ENCODE assay signal across 9 cellular contexts in genomic region chr18:76467371-76468190, GRCh38. TPM values are rescaled to one million over a fixed set of nuclear protein-coding genes. Genes with fewer than 3 reads are reported as not detected.
DNase-seq lines count a peak whose midpoint lies in the region; ATAC-seq and TF ChIP-seq lines count a peak whose summit lies in the region.
"Had no signal": no experiment of that assay in that cellular context is flagged by ENCODE, and none has a peak within 500 bp of the region (broad histone marks: within the 10 kb centered on the region; RNA-seq: fewer than 3 reads in every experiment).

No MANE protein-coding gene starts in this region.

- TF ChIP-seq POLR2A in upper lobe of left lung (IDR thresholded peaks at IDR 0.05) = no peak
- no peak for TF ChIP-seq POLR2A in Peyer's patch (IDR thresholded peaks at IDR 0.05)

- peaks cover 31% of the 10 kb centered on the region for H3K4me1 Mint-ChIP-seq in activated T-cell treated with anti-CD3 and anti-CD28 coated beads, Interleukin-2, amount 50 U/mL, for 24 hours (ENCODE audit: low read depth)
- H3K4me1 Mint-ChIP-seq in activated CD8-positive, alpha-beta T cell treated with anti-CD3 and anti-CD28 coated beads for 36 hours (ENCODE audit: low read depth) = peaks cover 22% of the 10 kb centered on the region
- peaks cover 13% of the 10 kb centered on the region for H3K4me1 Mint-ChIP-seq in activated CD4-positive, alpha-beta memory T cell treated with anti-CD3 and anti-CD28 coated beads, Interleukin-2, amount 10 ng/mL, durations not matched to agents 7 days and 5 days

- no peaks in the 10 kb centered on the region for H3K36me3 ChIP-seq in upper lobe of left lung
- no peaks in the 10 kb centered on the region for H3K36me3 ChIP-seq in Peyer's patch

- CTCF ChIA-PET in activated CD8-positive, alpha-beta T cell treated with anti-CD3 and anti-CD28 coated beads for 36 hours (lab: Charles Lee) = no interaction called here
- CTCF ChIA-PET in activated CD4-positive, alpha-beta memory T cell treated with anti-CD3 and anti-CD28 coated beads, Interleukin-2, amount 10 ng/mL, durations not matched to agents 7 days and 5 days (lab: Charles Lee) = interaction anchor here (0.7 kb wide), 1 partner anchor 184 kb away, joined by 3 read pairs; no protein-coding TSS in a partner anchor

- H3K36me3 Mint-ChIP-seq in activated T-cell treated with anti-CD3 and anti-CD28 coated beads, Interleukin-2, amount 50 U/mL, for 24 hours (ENCODE audit: low read depth) = no peaks in the 10 kb centered on the region
- no peaks in the 10 kb centered on the region for H3K36me3 Mint-ChIP-seq in activated CD8-positive, alpha-beta T cell treated with anti-CD3 and anti-CD28 coated beads for 36 hours (ENCODE audit: low read depth)
- no peaks in the 10 kb centered on the region for H3K36me3 Mint-ChIP-seq in activated CD4-positive, alpha-beta memory T cell treated with anti-CD3 and anti-CD28 coated beads, Interleukin-2, amount 10 ng/mL, durations not matched to agents 7 days and 5 days (ENCODE audit: low read depth)

- 42 to 43% methylated on average over 17 to 19 of the region's 19 CpGs for WGBS in upper lobe of left lung, 2 donors

- peak overlapping the region; percentile 69 for H3K4me3 Mint-ChIP-seq in activated T-cell treated with anti-CD3 and anti-CD28 coated beads, Interleukin-2, amount 50 U/mL, for 24 hours
- peak overlapping the region; percentile 56 for H3K4me3 Mint-ChIP-seq in activated CD8-positive, alpha-beta T cell treated with anti-CD3 and anti-CD28 coated beads for 36 hours
- no peak overlapping the region for H3K4me3 Mint-ChIP-seq in activated CD4-positive, alpha-beta memory T cell treated with anti-CD3 and anti-CD28 coated beads, Interleukin-2, amount 10 ng/mL, durations not matched to agents 7 days and 5 days

- TF ChIP-seq CTCF in activated CD8-positive, alpha-beta T cell treated with anti-CD3 and anti-CD28 coated beads for 36 hours (IDR thresholded peaks at IDR 0.05) = no peak
- TF ChIP-seq CTCF in upper lobe of left lung (IDR thresholded peaks at IDR 0.05) (no peak), Peyer's patch (IDR thresholded peaks at IDR 0.05) (no peak)

- H3K27ac ChIP-seq in upper lobe of left lung = peak overlapping the region in 3 of 4 donors; percentile 34 to 80 (median 35)
- no peak overlapping the region for H3K27ac ChIP-seq in Peyer's patch
- H3K27ac ChIP-seq: hepatocyte had no signal

- H3K9me3 ChIP-seq in upper lobe of left lung (no peaks in the 10 kb centered on the region), Peyer's patch (no peaks in the 10 kb centered on the region)

- intact Hi-C loops in activated CD8-positive, alpha-beta T cell treated with anti-CD3 and anti-CD28 coated beads for 36 hours (cut with micrococcal nuclease) = no loop called here

- peak; percentile 38 for ATAC-seq in activated CD8-positive, alpha-beta T cell treated with anti-CD3 and anti-CD28 coated beads for 36 hours
- peak in 1 of 2 donors; percentile 61 for ATAC-seq in upper lobe of left lung (ENCODE audit: low FRiP score in 2 of 2)
- no peak for ATAC-seq in HG02588 (IDR thresholded peaks at IDR 0.05; ENCODE audit: unreplicated experiment)

- POLR2A ChIA-PET in activated CD8-positive, alpha-beta T cell treated with anti-CD3 and anti-CD28 coated beads for 36 hours (lab: Charles Lee) = interaction anchor here (0.6 to 1.5 kb wide), 3 partner anchors 14 to 272 kb away, joined by 3 read pairs; no protein-coding TSS in a partner anchor
- POLR2A ChIA-PET in activated CD4-positive, alpha-beta memory T cell treated with anti-CD3 and anti-CD28 coated beads, Interleukin-2, amount 10 ng/mL, durations not matched to agents 7 days and 5 days (lab: Charles Lee) = no interaction called here

- peaks cover 3 to 30% (median 11%) of the 10 kb centered on the region in 4 donors for H3K4me1 ChIP-seq in upper lobe of left lung
- peaks cover 0 to 9% (median 0%) of the 10 kb centered on the region in 4 donors for H3K4me1 ChIP-seq in Peyer's patch

- no peaks in the 10 kb centered on the region for H3K9me3 Mint-ChIP-seq in activated T-cell treated with anti-CD3 and anti-CD28 coated beads, Interleukin-2, amount 50 U/mL, for 24 hours
- no peaks in the 10 kb centered on the region for H3K9me3 Mint-ChIP-seq in activated CD8-positive, alpha-beta T cell treated with anti-CD3 and anti-CD28 coated beads for 36 hours
- H3K9me3 Mint-ChIP-seq in activated CD4-positive, alpha-beta memory T cell treated with anti-CD3 and anti-CD28 coated beads, Interleukin-2, amount 10 ng/mL, durations not matched to agents 7 days and 5 days = no peaks in the 10 kb centered on the region

- H3K27me3 Mint-ChIP-seq in activated T-cell treated with anti-CD3 and anti-CD28 coated beads, Interleukin-2, amount 50 U/mL, for 24 hours = no peaks in the 10 kb centered on the region
- no peaks in the 10 kb centered on the region for H3K27me3 Mint-ChIP-seq in activated CD8-positive, alpha-beta T cell treated with anti-CD3 and anti-CD28 coated beads for 36 hours
- H3K27me3 Mint-ChIP-seq in activated CD4-positive, alpha-beta memory T cell treated with anti-CD3 and anti-CD28 coated beads, Interleukin-2, amount 10 ng/mL, durations not matched to agents 7 days and 5 days = peaks cover 11% of the 10 kb centered on the region

- H3K27me3 ChIP-seq in upper lobe of left lung = no peaks in the 10 kb centered on the region
- H3K27me3 ChIP-seq in Peyer's patch = no peaks in the 10 kb centered on the region
- H3K27me3 ChIP-seq: hepatocyte had no signal

- peak overlapping the region in 1 of 4 donors; percentile 7 for H3K4me3 ChIP-seq in upper lobe of left lung
- no peak overlapping the region for H3K4me3 ChIP-seq in Peyer's patch
- H3K4me3 ChIP-seq: hepatocyte had no signal

- no peak for TF ChIP-seq EP300 in upper lobe of left lung (IDR thresholded peaks at IDR 0.05)

- peak; percentile 53 for DNase-seq in activated T-cell treated with anti-CD3 and anti-CD28 coated beads, Interleukin-2, amount 50 U/mL, for 24 hours
- DNase-seq in activated T-cell treated with anti-CD3 and anti-CD28 coated beads, Interleukin-2, amount 50 U/mL, for 1 hour = no peak
- DNase-seq in activated CD8-positive, alpha-beta T cell treated with anti-CD3 and anti-CD28 coated beads for 36 hours = peak; percentile 15
- DNase-seq in iris pigment epithelial cell (ENCODE audit: low read depth) (peak; percentile 70), upper lobe of left lung (peak in 1 of 2 donors; percentile 55), Peyer's patch (no peak)
- no peak for DNase-seq in activated CD4-positive, alpha-beta memory T cell treated with anti-CD3 and anti-CD28 coated beads, Interleukin-2, amount 10 ng/mL, durations not matched to agents 7 days and 5 days

- H3K27ac Mint-ChIP-seq in activated T-cell treated with anti-CD3 and anti-CD28 coated beads, Interleukin-2, amount 50 U/mL, for 24 hours = peak overlapping the region; percentile 80
- H3K27ac Mint-ChIP-seq in activated CD8-positive, alpha-beta T cell treated with anti-CD3 and anti-CD28 coated beads for 36 hours = peak overlapping the region; percentile 28
- no peak overlapping the region for H3K27ac Mint-ChIP-seq in activated CD4-positive, alpha-beta memory T cell treated with anti-CD3 and anti-CD28 coated beads, Interleukin-2, amount 10 ng/mL, durations not matched to agents 7 days and 5 days

RNA-seq across cellular contexts. Expression of gene ZNF516, which starts 27.5 kb away (rescaled TPM):
- 10 to 100 TPM in 1 of 2 experiments, 1 to 10 TPM in 1; 7.0 to 10.5 TPM for total RNA-seq in activated CD8-positive, alpha-beta T cell treated with anti-CD3 and anti-CD28 coated beads for 36 hours
- 10 to 100 TPM; 21.9 to 44.3 (median 36.5) TPM for total RNA-seq in upper lobe of left lung
- 1 to 10 TPM; 3.9 to 5.0 TPM for total RNA-seq in activated CD4-positive, alpha-beta memory T cell treated with anti-CD3 and anti-CD28 coated beads, Interleukin-2, amount 10 ng/mL, durations not matched to agents 7 days and 5 days
- total RNA-seq in Peyer's patch = 10 to 100 TPM; 19.8 to 39.6 (median 25.7) TPM

Comparison
In these comparisons a context has a peak if more than half of its experiments do, and no peak if none do; other contexts are left out.
1. DNase-seq: peak in activated T-cell treated with anti-CD3 and anti-CD28 coated beads, Interleukin-2, amount 50 U/mL, for 24 hours (single experiment), activated CD8-positive, alpha-beta T cell treated with anti-CD3 and anti-CD28 coated beads for 36 hours (single experiment) and iris pigment epithelial cell (single experiment); none in activated T-cell treated with anti-CD3 and anti-CD28 coated beads, Interleukin-2, amount 50 U/mL, for 1 hour (single experiment), activated CD4-positive, alpha-beta memory T cell treated with anti-CD3 and anti-CD28 coated beads, Interleukin-2, amount 10 ng/mL, durations not matched to agents 7 days and 5 days (single experiment) and Peyer's patch (0 of 3).
2. H3K27ac ChIP-seq: peak in upper lobe of left lung (3 of 4); none in Peyer's patch (0 of 4).